ENCODE assay signal across 8 cellular contexts in the genomic region with DNA sequence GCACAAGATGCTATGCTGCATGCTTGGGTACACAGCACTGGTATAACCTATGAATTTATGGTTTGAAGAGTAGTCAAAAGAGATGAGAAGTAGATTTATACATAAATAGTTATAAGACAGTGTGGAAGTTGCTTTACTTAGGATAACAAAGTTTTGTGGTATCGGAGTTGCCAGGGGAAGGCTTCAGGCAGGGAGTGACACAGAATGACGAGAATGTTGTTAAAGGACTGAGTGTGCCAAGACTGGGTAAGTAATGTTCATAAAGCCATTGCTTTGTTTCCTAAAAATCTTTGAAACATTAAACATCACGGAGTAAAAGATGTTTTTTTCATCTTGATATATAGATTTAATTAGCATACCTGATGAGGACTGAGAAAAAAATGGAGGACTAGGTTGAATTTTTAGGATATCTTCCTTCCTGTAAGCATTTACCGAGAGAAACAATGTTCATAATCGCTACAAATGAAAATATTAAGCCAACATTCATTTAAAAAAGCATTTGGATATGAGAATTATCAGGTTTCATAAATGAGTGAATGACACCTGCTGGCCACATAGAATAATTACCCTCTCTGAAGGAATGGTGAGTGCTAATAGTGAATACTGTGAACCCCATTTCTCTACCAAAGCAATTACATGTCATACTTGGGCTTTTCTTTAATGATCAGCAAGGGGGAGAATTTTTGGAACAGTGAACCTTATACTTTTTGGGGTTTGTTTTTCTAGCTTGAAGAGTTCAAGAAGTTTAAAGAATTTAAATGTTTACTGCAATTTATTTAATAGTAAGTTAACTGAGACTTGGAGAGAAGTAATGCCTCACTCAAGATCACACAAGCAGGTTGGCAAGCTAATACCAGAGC. TPM values are rescaled to one million over a fixed set of nuclear protein-coding genes. Genes with fewer than 3 reads are reported as not detected.
DNase-seq lines count a peak whose midpoint lies in the region; ATAC-seq, FAIRE-seq and TF ChIP-seq lines count a peak whose summit lies in the region.

No MANE protein-coding gene starts in this region.

- BruUV-seq in HepG2 (replicated peaks; lab: Mats Ljungman, UMichigan): no TSS peak

- 29% methylated on average over 5 of the region's 5 CpGs for WGBS in HepG2 (ENCODE audit: low lambda C conversion rate)

- FAIRE-seq in HepG2 (lab: Jason Lieb, UNC): no peak
- FAIRE-seq in HTR-8/SVneo (lab: Jason Lieb, UNC): no peak

- no peak overlapping the region for H3K4me2 ChIP-seq in HepG2 (ENCODE audit: low read depth, low read length)

- no peak overlapping the region for H3K4me3 Mint-ChIP-seq in CD4-positive, alpha-beta memory T cell

- TF ChIP-seq CTCF in brain microvascular endothelial cell (IDR thresholded peaks at IDR 0.05; ENCODE audit: low read depth, low read length, missing control alignments): peak; percentile 43
- TF ChIP-seq CTCF in HepG2 (CRISPR knock-in tag; IDR thresholded peaks at IDR 0.05): peak; percentile 62

- TF ChIP-seq RAD21 in HepG2 (CRISPR knock-in tag; IDR thresholded peaks at IDR 0.05): no peak

- no peaks in the 10 kb centered on the region for H3K9me3 ChIP-seq in CD4-positive, alpha-beta memory T cell (ENCODE audit: control insufficient read depth in 1 of 2, low read length in 2 of 2)
- H3K9me3 ChIP-seq in HepG2 (ENCODE audit: low read length): no peaks in the 10 kb centered on the region

- DNase-seq in CD4-positive, alpha-beta memory T cell: peak in 4 of 5 donors; percentile 16 to 26 (median 22)
- DNase-seq in NCI-H1105 (lab: John Stamatoyannopoulos, UW) (peak; percentile 34), brain microvascular endothelial cell (peak; percentile 37), HepG2 (ENCODE audit: low spot score) (peak; percentile 10), RPMI8226 (no peak), HTR-8/SVneo (ENCODE audit: insufficient read length, low spot score) (no peak)

- H3K9ac ChIP-seq in HepG2 (ENCODE audit: insufficient read depth, low read depth, low read length): no peak overlapping the region

- H3K27ac Mint-ChIP-seq in CD4-positive, alpha-beta memory T cell: no peak overlapping the region

- H3K4me1 Mint-ChIP-seq in CD4-positive, alpha-beta memory T cell: peaks cover 0 to 1% (median 0%) of the 10 kb centered on the region in 4 donors

- CTCF ChIA-PET in CD4-positive, alpha-beta memory T cell (lab: Charles Lee; ENCODE audit: partially characterized antibody): interaction anchor here (0.7 to 3.7 kb wide), 3 partner anchors 429 to 1059 kb away, joined by 3 to 33 read pairs (median 3); no protein-coding TSS in a partner anchor
- CTCF ChIA-PET in HepG2 (lab: Yijun Ruan, JAX; ENCODE audit: low intra/inter-chr PET ratio, low total read pairs): interaction anchor here (0.8 to 2.1 kb wide), 3 partner anchors 32 to 402 kb away, joined by 3 to 12 read pairs (median 5); no protein-coding TSS in a partner anchor

- H3K27me3 ChIP-seq in CD4-positive, alpha-beta memory T cell (ENCODE audit: insufficient read depth, low read length): no peaks in the 10 kb centered on the region
- H3K27me3 ChIP-seq in brain microvascular endothelial cell (replicated peaks) (no peaks in the 10 kb centered on the region), HepG2 (ENCODE audit: control insufficient read depth in 1 of 2, insufficient read depth in 2 of 2, low read length in 2 of 2) (no peaks in the 10 kb centered on the region)

- H2AFZ ChIP-seq in HepG2 (ENCODE audit: low read length): no peak overlapping the region

- no peaks in the 10 kb centered on the region for H3K79me2 ChIP-seq in HepG2 (ENCODE audit: insufficient read depth, low read length)

- peaks cover 0 to 2% of the 10 kb centered on the region in 2 donors for H3K27me3 Mint-ChIP-seq in CD4-positive, alpha-beta memory T cell

- no peak overlapping the region for H3K27ac ChIP-seq in CD4-positive, alpha-beta memory T cell (ENCODE audit: low read depth, low read length)
- peak overlapping the region; percentile 25 for H3K27ac ChIP-seq in brain microvascular endothelial cell
- no peak overlapping the region for H3K27ac ChIP-seq in HepG2 (ENCODE audit: extremely low read length, insufficient read depth, low read length)

- intact Hi-C loops in CD4-positive, alpha-beta memory T cell (cut with micrococcal nuclease): loop anchor here (1.0 to 10.0 kb wide), 3 partner anchors 331 to 589 kb away; partner anchors contain the start of gene GPR88
- intact Hi-C loops in HepG2 (cut with micrococcal nuclease; ENCODE audit: unreplicated experiment): loop anchor here (1.0 to 5.0 kb wide), 3 partner anchors 260 to 1059 kb away; no protein-coding TSS in a partner anchor

- no peaks in the 10 kb centered on the region for H3K4me1 ChIP-seq in CD4-positive, alpha-beta memory T cell (ENCODE audit: insufficient read depth, low read length)
- H3K4me1 ChIP-seq in HepG2 (ENCODE audit: insufficient read depth, low read length): no peaks in the 10 kb centered on the region

- ATAC-seq in GM19467 (IDR thresholded peaks at IDR 0.05; ENCODE audit: unreplicated experiment): peak; percentile 54
- ATAC-seq in HepG2: peak; percentile 50; the same call in 1 of the 3 replicates
- no peak for ATAC-seq in esophagus mucosa

- H3K4me3 ChIP-seq in CD4-positive, alpha-beta memory T cell (ENCODE audit: low read length in 2 of 2): no peak overlapping the region
- no peak overlapping the region for H3K4me3 ChIP-seq in brain microvascular endothelial cell (ENCODE audit: low read depth, low read length)
- H3K4me3 ChIP-seq in HepG2 (replicated peaks in 1 of 3; ENCODE audit: insufficient read depth in 1 of 3, low read depth in 2 of 3, low read length in 3 of 3): no peak overlapping the region

- H3K36me3 ChIP-seq in CD4-positive, alpha-beta memory T cell (ENCODE audit: insufficient read depth, low read length): no peaks in the 10 kb centered on the region
- H3K36me3 ChIP-seq in brain microvascular endothelial cell (replicated peaks): no peaks in the 10 kb centered on the region
- H3K36me3 ChIP-seq in HepG2 (replicated peaks in 1 of 2; ENCODE audit: control insufficient read depth in 1 of 2, insufficient read depth in 2 of 2, low read length in 2 of 2): no peaks in the 10 kb centered on the region

- in situ Hi-C loops in brain microvascular endothelial cell (cut with HindIII; ENCODE audit: low pct_ligation_motif_present, low sequenced_read_pairs): loop anchor here (10.0 to 25.0 kb wide), 2 partner anchors 241 to 404 kb away; no protein-coding TSS in a partner anchor
- in situ Hi-C loops in HepG2 (cut with HindIII; ENCODE audit: extremely low pct_ligation_motif_present, low pct_unique_long_range_greater_than_20kb): loop anchor here (5.0 to 25.0 kb wide), 3 partner anchors 261 to 1054 kb away; no protein-coding TSS in a partner anchor

- POLR2A ChIA-PET in CD4-positive, alpha-beta memory T cell (lab: Charles Lee; ENCODE audit: partially characterized antibody): no interaction called here
- POLR2A ChIA-PET in HepG2 (lab: Yijun Ruan, JAX): no interaction called here

- no peak for TF ChIP-seq EP300 in HepG2 (IDR thresholded peaks at IDR 0.05; ENCODE audit: low read depth in 2 of 2, low read length in 2 of 2)
- TF ChIP-seq EP300 in HepG2 (CRISPR knock-in tag; IDR thresholded peaks at IDR 0.05; ENCODE audit: borderline replicate concordance): no peak

- TF ChIP-seq POLR2A in HepG2 (IDR thresholded peaks at IDR 0.05; ENCODE audit: insufficient read depth in 1 of 2, low read depth in 2 of 2, low read length in 2 of 2): no peak

- no peaks in the 10 kb centered on the region for H4K20me1 ChIP-seq in HepG2 (ENCODE audit: insufficient read depth, low read length)

- H3K9me3 Mint-ChIP-seq in CD4-positive, alpha-beta memory T cell: no peaks in the 10 kb centered on the region

- H3K36me3 Mint-ChIP-seq in CD4-positive, alpha-beta memory T cell: no peaks in the 10 kb centered on the region

RNA-seq across cellular contexts. Expression of gene EXTL2, which starts 28.4 kb away (rescaled TPM):
- 1 to 10 TPM; 2.5 to 4.2 TPM for total RNA-seq in CD4-positive, alpha-beta memory T cell
- 1 to 10 TPM; 1.5 to 2.6 TPM for polyA plus RNA-seq in CD4-positive, alpha-beta memory T cell
- total RNA-seq in HepG2 (2016; rRNA removed; fragmentation: Illumina TruSeq; extraction: Trizol) (18.8 and 23.5 TPM in 2 replicates), esophagus mucosa (2.3 TPM)
- 2.2 and 2.6 TPM in 2 replicates for total RNA-seq in HepG2 (2016; cell fraction: cytosol; rRNA removed; fragmentation: Illumina TruSeq; extraction: Trizol; ENCODE audit: low read depth)
- total RNA-seq in HepG2 (2016; cell fraction: insoluble cytoplasmic fraction; rRNA removed; fragmentation: Illumina TruSeq; extraction: Trizol): 18.7 and 25.4 TPM in 2 replicates
- 10.3 and 10.4 TPM in 2 replicates for total RNA-seq in HepG2 (2016; cell fraction: membrane; rRNA removed; fragmentation: Illumina TruSeq; extraction: Trizol)
- 33.3 and 34.8 TPM in 2 replicates for total RNA-seq in HepG2 (2016; cell fraction: nucleus; rRNA removed; fragmentation: Illumina TruSeq; extraction: Trizol)
- 16.0 and 22.0 TPM in 2 replicates for polyA plus RNA-seq in HepG2 (2011; rRNA removed)
- 6.5 and 12.0 TPM in 2 replicates for polyA plus RNA-seq in HepG2 (2011; cell fraction: cytosol; rRNA removed)
- polyA plus RNA-seq in HepG2 (2011; cell fraction: nucleus; rRNA removed): 13.3 and 16.1 TPM in 2 replicates
- polyA plus RNA-seq in HepG2 (2012): 12.7 and 13.2 TPM in 2 replicates
- 2.0 and 2.8 TPM in 2 replicates for polyA plus RNA-seq in HepG2 (2016; cell fraction: cytosol; fragmentation: Illumina TruSeq; extraction: Trizol; ENCODE audit: low read depth)
- 12.7 and 16.6 TPM in 2 replicates for polyA plus RNA-seq in HepG2 (2016; cell fraction: insoluble cytoplasmic fraction; fragmentation: Illumina TruSeq; extraction: Trizol; ENCODE audit: low read depth)
- 6.5 and 6.9 TPM in 2 replicates for polyA plus RNA-seq in HepG2 (2016; cell fraction: membrane; fragmentation: Illumina TruSeq; extraction: Trizol; ENCODE audit: low read depth)
- 37.2 and 44.6 TPM in 2 replicates for polyA plus RNA-seq in HepG2 (2016; cell fraction: nucleus; fragmentation: Illumina TruSeq; extraction: Trizol; ENCODE audit: insufficient read depth, low read depth)
- polyA minus RNA-seq in HepG2 (2011; rRNA and poly(A)+ RNA removed; ENCODE audit: low replicate concordance): 5.6 TPM in 2 replicates
- 7.3 and 9.6 TPM in 2 replicates for polyA minus RNA-seq in HepG2 (2011; cell fraction: cytosol; rRNA and poly(A)+ RNA removed)
- polyA minus RNA-seq in HepG2 (2011; cell fraction: nucleus; rRNA and poly(A)+ RNA removed): 39.4 and 47.2 TPM in 2 replicates

RNA-seq across cellular contexts. Expression of gene SLC30A7, which starts 29.6 kb away (rescaled TPM):
- 10 to 100 TPM; 54.9 TPM for total RNA-seq in CD4-positive, alpha-beta memory T cell
- polyA plus RNA-seq in CD4-positive, alpha-beta memory T cell: 10 to 100 TPM; 11.3 to 14.5 TPM
- total RNA-seq in HepG2 (2016; rRNA removed; fragmentation: Illumina TruSeq; extraction: Trizol) (27.4 and 40.8 TPM in 2 replicates), esophagus mucosa (15.9 TPM)
- total RNA-seq in HepG2 (2016; cell fraction: cytosol; rRNA removed; fragmentation: Illumina TruSeq; extraction: Trizol; ENCODE audit: low read depth): 13.4 and 16.0 TPM in 2 replicates
- 25.9 and 40.2 TPM in 2 replicates for total RNA-seq in HepG2 (2016; cell fraction: insoluble cytoplasmic fraction; rRNA removed; fragmentation: Illumina TruSeq; extraction: Trizol)
- total RNA-seq in HepG2 (2016; cell fraction: membrane; rRNA removed; fragmentation: Illumina TruSeq; extraction: Trizol): 8.9 and 10.3 TPM in 2 replicates
- 46.2 and 56.7 TPM in 2 replicates for total RNA-seq in HepG2 (2016; cell fraction: nucleus; rRNA removed; fragmentation: Illumina TruSeq; extraction: Trizol)
- 8.3 and 8.9 TPM in 2 replicates for polyA plus RNA-seq in HepG2 (2011; rRNA removed)
- polyA plus RNA-seq in HepG2 (2011; cell fraction: cytosol; rRNA removed): 3.4 and 6.7 TPM in 2 replicates
- polyA plus RNA-seq in HepG2 (2011; cell fraction: nucleus; rRNA removed): 6.1 and 9.3 TPM in 2 replicates
- polyA plus RNA-seq in HepG2 (2012): 6.4 and 6.7 TPM in 2 replicates
- polyA plus RNA-seq in HepG2 (2016; cell fraction: cytosol; fragmentation: Illumina TruSeq; extraction: Trizol; ENCODE audit: low read depth): 0.55 and 0.59 TPM in 2 replicates
- 8.2 and 8.3 TPM in 2 replicates for polyA plus RNA-seq in HepG2 (2016; cell fraction: insoluble cytoplasmic fraction; fragmentation: Illumina TruSeq; extraction: Trizol; ENCODE audit: low read depth)
- polyA plus RNA-seq in HepG2 (2016; cell fraction: membrane; fragmentation: Illumina TruSeq; extraction: Trizol; ENCODE audit: low read depth): 1.1 and 1.5 TPM in 2 replicates
- polyA plus RNA-seq in HepG2 (2016; cell fraction: nucleus; fragmentation: Illumina TruSeq; extraction: Trizol; ENCODE audit: insufficient read depth, low read depth): 22.6 and 23.4 TPM in 2 replicates
- polyA minus RNA-seq in HepG2 (2011; rRNA and poly(A)+ RNA removed; ENCODE audit: low replicate concordance): 19.9 and 29.7 TPM in 2 replicates
- 16.4 and 22.7 TPM in 2 replicates for polyA minus RNA-seq in HepG2 (2011; cell fraction: cytosol; rRNA and poly(A)+ RNA removed)
- 19.2 and 20.5 TPM in 2 replicates for polyA minus RNA-seq in HepG2 (2011; cell fraction: nucleus; rRNA and poly(A)+ RNA removed)

Comparison
In these comparisons a context has a peak if more than half of its experiments do, and no peak if none do; other contexts are left out.
1. DNase-seq: peak in CD4-positive, alpha-beta memory T cell (4 of 5), NCI-H1105 (single experiment), brain microvascular endothelial cell (single experiment) and HepG2 (single experiment); none in RPMI8226 (single experiment) and HTR-8/SVneo (single experiment).